Comparison of ENCODE assay signal across 19 cellular contexts in the genomic region with DNA sequence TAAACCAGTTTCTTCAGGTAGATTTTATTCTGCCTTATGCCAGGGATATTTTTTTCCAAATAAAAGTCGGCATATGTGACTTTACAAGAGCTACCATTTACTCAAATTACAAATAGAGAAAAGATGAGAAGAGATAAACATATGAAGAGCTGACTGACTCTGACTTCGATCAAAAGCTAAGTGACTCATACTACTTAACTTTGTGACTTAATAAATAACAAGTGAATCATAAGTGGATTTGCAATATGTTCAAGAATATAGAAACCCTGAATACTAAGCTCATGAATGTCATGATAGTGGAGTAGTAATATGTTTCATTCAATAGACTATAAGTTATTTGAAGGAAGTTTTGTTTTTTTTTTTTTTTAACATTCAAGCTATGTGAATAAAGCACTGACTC.
DNase-seq lines count a peak whose midpoint lies in the region; ATAC-seq lines count a peak whose summit lies in the region.
"Had no signal": no experiment of that assay in that cellular context is flagged by ENCODE, and none has a peak within 500 bp of the region (broad histone marks: within the 10 kb centered on the region; RNA-seq: fewer than 3 reads in every experiment).

No MANE protein-coding gene starts in this region.

- no peak overlapping the region for H3K14ac ChIP-seq in mesenchymal stem cell (ENCODE audit: low read length in 2 of 2)

- ATAC-seq in HG02938 (IDR thresholded peaks at IDR 0.05; ENCODE audit: unreplicated experiment), result no peak
- ATAC-seq: body of pancreas, natural killer cell had no signal

- no peak overlapping the region for H4K8ac ChIP-seq in mesenchymal stem cell (ENCODE audit: low read length)

- no peak overlapping the region for H3K4me3 ChIP-seq in mesenchymal stem cell (ENCODE audit: insufficient read depth in 1 of 2, low read depth in 1 of 2, low read length in 2 of 2)
- H3K4me3 ChIP-seq: body of pancreas, uterus had no signal

- H2BK5ac ChIP-seq in mesenchymal stem cell (ENCODE audit: low read depth, low read length, poor library complexity, severe bottlenecking), result no peak overlapping the region

- no peak overlapping the region for H3K4me2 ChIP-seq in mesenchymal stem cell (ENCODE audit: low read length, poor library complexity, severe bottlenecking)

- H2BK15ac ChIP-seq in mesenchymal stem cell (ENCODE audit: low read depth, poor library complexity, severe bottlenecking), result no peak overlapping the region

- H2BK120ac ChIP-seq in mesenchymal stem cell (ENCODE audit: low read depth, low read length), result no peak overlapping the region

- H3K4me1 ChIP-seq in mesenchymal stem cell (ENCODE audit: control insufficient read depth, insufficient read depth, low read depth, low read length), result no peaks in the 10 kb centered on the region
- H3K4me1 ChIP-seq: body of pancreas, uterus had no signal

- no peak overlapping the region for H2AK5ac ChIP-seq in mesenchymal stem cell (ENCODE audit: low read length, severe bottlenecking)

- no peak overlapping the region for H2AFZ ChIP-seq in mesenchymal stem cell (ENCODE audit: low read depth, low read length)

- peak overlapping the region; percentile 31 for H3K27ac ChIP-seq in epithelial cell of prostate
- H3K27ac ChIP-seq in mesenchymal stem cell (ENCODE audit: low read length, poor library complexity, severe bottlenecking), result no peak overlapping the region
- H3K27ac ChIP-seq: body of pancreas, uterus had no signal

- no peak overlapping the region for H3K18ac ChIP-seq in mesenchymal stem cell (ENCODE audit: low read depth in 1 of 2, low read length in 2 of 2)

- no peak overlapping the region for H3K9ac ChIP-seq in mesenchymal stem cell (ENCODE audit: low read length)

- no peaks in the 10 kb centered on the region for H3K36me3 ChIP-seq in mesenchymal stem cell (ENCODE audit: control insufficient read depth in 1 of 2, insufficient read depth in 2 of 2, low read depth in 1 of 2, low read length in 2 of 2)
- H3K36me3 ChIP-seq: uterus had no signal

- H3K27me3 ChIP-seq in mesenchymal stem cell (ENCODE audit: control insufficient read depth in 1 of 2, insufficient read depth in 1 of 2, low read length in 2 of 2), result no peaks in the 10 kb centered on the region
- H3K27me3 ChIP-seq: body of pancreas, uterus had no signal

- WGBS in mesenchymal stem cell, result no CpG with 5 or more reads among the region's 2 CpGs

- no peak overlapping the region for H3K4ac ChIP-seq in mesenchymal stem cell (ENCODE audit: low read depth in 1 of 2, low read length in 2 of 2)

- DNase-seq in DMS53 (lab: John Stamatoyannopoulos, UW), result peak; percentile 83
- peak; percentile 1 for DNase-seq in M059J (ENCODE audit: low read depth)
- peak; percentile 64 for DNase-seq in epithelial cell of prostate (ENCODE audit: low read depth, low spot score)
- DNase-seq in mesenchymal stem cell, result peak; percentile 78
- no peak for DNase-seq in central memory CD4-positive, alpha-beta T cell
- DNase-seq in NCI-H2029 treated with DMSO at 0.1 percent for 48 hours (lab: John Stamatoyannopoulos, UW), result no peak
- DNase-seq in dermis blood vessel endothelial cell, result no peak
- DNase-seq: activated CD4-positive, alpha-beta memory T cell treated with anti-CD3 and anti-CD28 coated beads, Interleukin-2, amount 10 ng/mL, durations not matched to agents 7 days and 5 days; activated T-cell treated with anti-CD3 and anti-CD28 coated beads, Interleukin-2, amount 50 U/mL, for 48 hours; body of pancreas; cortex of kidney; MM.1S; natural killer cell; NCI-H187 treated with DMSO at 0.1 percent for 48 hours; small intestine; stimulated activated CD8-positive, alpha-beta memory T cell treated with anti-CD3 and anti-CD28 coated beads, Interleukin-4, amount 100 ng/mL, for 48 hours; substantia nigra; uterus had no signal

- no peaks in the 10 kb centered on the region for H3K79me1 ChIP-seq in mesenchymal stem cell (replicated peaks; ENCODE audit: low read length, poor library complexity, severe bottlenecking)

- no peak overlapping the region for H2BK12ac ChIP-seq in mesenchymal stem cell (ENCODE audit: low read length in 2 of 2)

- no peak overlapping the region for H4K91ac ChIP-seq in mesenchymal stem cell (ENCODE audit: low read length)

- H3K23ac ChIP-seq in mesenchymal stem cell (ENCODE audit: low read length in 2 of 2), result no peak overlapping the region

- no peaks in the 10 kb centered on the region for H3K9me3 ChIP-seq in mesenchymal stem cell (ENCODE audit: control insufficient read depth, low read length)
- H3K9me3 ChIP-seq: body of pancreas, uterus had no signal

Comparison
In these comparisons a context has a peak if more than half of its experiments do, and no peak if none do; other contexts are left out.
1. DNase-seq: peak in DMS53 (single experiment), M059J (single experiment), epithelial cell of prostate (single experiment) and mesenchymal stem cell (single experiment); none in central memory CD4-positive, alpha-beta T cell (single experiment), NCI-H2029 treated with DMSO at 0.1 percent for 48 hours (single experiment) and dermis blood vessel endothelial cell (single experiment).